In the genomic region with DNA sequence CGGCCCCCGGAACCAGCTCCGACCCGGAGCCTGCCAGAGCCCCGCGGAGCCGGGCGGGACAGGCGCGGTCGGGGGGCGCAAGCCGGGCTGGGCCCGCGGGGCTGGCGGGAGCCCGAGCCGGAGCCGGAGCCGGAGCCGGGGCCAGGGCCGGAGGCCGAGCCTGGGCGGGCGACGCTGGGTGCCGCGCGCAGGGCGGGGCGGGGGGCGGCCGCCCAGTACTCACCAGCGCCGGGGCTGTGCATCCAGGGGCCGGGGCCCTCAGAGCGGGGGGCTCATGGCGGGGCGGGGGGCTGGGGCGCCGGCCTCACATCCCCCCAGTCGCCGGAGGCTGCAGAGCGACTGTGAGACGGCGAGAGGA, we compare ENCODE assay signal across 8 cellular contexts. TPM values are rescaled to one million over a fixed set of nuclear protein-coding genes. Genes with fewer than 3 reads are reported as not detected.
A peak's percentile ranks its signal among the peaks of the same experiment; 100 is the strongest.
DNase-seq lines count a peak whose midpoint lies in the region; ATAC-seq and TF ChIP-seq lines count a peak whose summit lies in the region.

No MANE protein-coding gene starts in this region.

- POLR2A ChIA-PET in A673 (lab: Charles Lee; ENCODE audit: low non-redundant PET), result interaction anchor here (0.7 kb wide), 1 partner anchor 11 kb away, joined by 3 read pairs; no protein-coding TSS in a partner anchor

- peaks cover 23% of the 10 kb centered on the region; the same call in 1 of the 2 replicates for H3K79me2 ChIP-seq in H9 (ENCODE audit: insufficient read depth, low read length)

- H3K4me1 ChIP-seq in A673 (ENCODE audit: insufficient read depth, low read length, poor library complexity, severe bottlenecking) (peaks cover 45% of the 10 kb centered on the region), H9 (ENCODE audit: insufficient read depth, low read length) (peaks cover 17% of the 10 kb centered on the region; the same call in 1 of the 2 replicates), right atrium auricular region (peaks cover 0 to 90% of the 10 kb centered on the region in 2 donors)

- peaks cover 12% of the 10 kb centered on the region for H3K27me3 Mint-ChIP-seq in H9 (ENCODE audit: low read depth)
- H3K27me3 Mint-ChIP-seq in stimulated activated memory B cell treated with anti-CD40 and anti-IgM and Interleukin-4, amounts not matched to agents 10 μg/mL and 1 μg/mL and 100 μg/mL, for 72 hours, result no peaks in the 10 kb centered on the region

- no peak for TF ChIP-seq CTCF in A673 (conservative IDR thresholded peaks at IDR 0.05; ENCODE audit: low read depth, low read length)
- TF ChIP-seq CTCF in H9 (conservative IDR thresholded peaks at IDR 0.05), result no peak
- TF ChIP-seq CTCF in WERI-Rb-1 (IDR thresholded peaks at IDR 0.05; ENCODE audit: low read depth, low read length), result no peak
- TF ChIP-seq CTCF in right atrium auricular region (IDR thresholded peaks at IDR 0.05), result no peak

- H3K27ac ChIP-seq in A673 (ENCODE audit: low read depth, low read length, poor library complexity, severe bottlenecking), result peak overlapping the region; percentile 76
- no peak overlapping the region for H3K27ac ChIP-seq in H9 (ENCODE audit: insufficient read length, low read depth, low read length)
- H3K27ac ChIP-seq in WERI-Rb-1, result peak overlapping the region; percentile 77
- H3K27ac ChIP-seq in right atrium auricular region, result peak overlapping the region; percentile 95 to 99

- ATAC-seq in stimulated activated memory B cell treated with anti-CD40 and anti-IgM and Interleukin-4, amounts not matched to agents 10 μg/mL and 1 μg/mL and 100 μg/mL, for 72 hours, result peak; percentile 60
- no peak for ATAC-seq in HG03460 (IDR thresholded peaks at IDR 0.05; ENCODE audit: unreplicated experiment)

- H3K9me3 Mint-ChIP-seq in H9, result no peaks in the 10 kb centered on the region
- H3K9me3 Mint-ChIP-seq in stimulated activated memory B cell treated with anti-CD40 and anti-IgM and Interleukin-4, amounts not matched to agents 10 μg/mL and 1 μg/mL and 100 μg/mL, for 72 hours, result no peaks in the 10 kb centered on the region

- intact Hi-C loops in A673 (cut with micrococcal nuclease; ENCODE audit: unreplicated experiment), result no loop called here

- WGBS in H9 (ENCODE audit: extremely low coverage, insufficient read length, low lambda C conversion rate), result no CpG with 5 or more reads among the region's 46 CpGs

- H4K8ac ChIP-seq in H9 (replicated peaks; ENCODE audit: insufficient read length, low read depth, low read length), result no peak overlapping the region

- no peak overlapping the region for H2BK5ac ChIP-seq in H9 (ENCODE audit: insufficient read length, low read length)

- H3K4me1 Mint-ChIP-seq in H9, result peaks cover 50 to 54% of the 10 kb centered on the region in 2 experiments
- peaks cover 76% of the 10 kb centered on the region for H3K4me1 Mint-ChIP-seq in stimulated activated memory B cell treated with anti-CD40 and anti-IgM and Interleukin-4, amounts not matched to agents 10 μg/mL and 1 μg/mL and 100 μg/mL, for 72 hours

- no peak overlapping the region for H3K4ac ChIP-seq in H9 (ENCODE audit: low read depth, low read length)

- no peak overlapping the region for H2AK5ac ChIP-seq in H9 (ENCODE audit: insufficient read length, low read length)

- no peak overlapping the region for H4K91ac ChIP-seq in H9 (ENCODE audit: insufficient read length, low read depth, low read length)

- H4K20me1 ChIP-seq in H9 (ENCODE audit: control insufficient read depth, insufficient read depth, insufficient read length), result no peaks in the 10 kb centered on the region

- H3K27ac Mint-ChIP-seq in H9, result no peak overlapping the region
- peak overlapping the region; percentile 91 for H3K27ac Mint-ChIP-seq in stimulated activated memory B cell treated with anti-CD40 and anti-IgM and Interleukin-4, amounts not matched to agents 10 μg/mL and 1 μg/mL and 100 μg/mL, for 72 hours

- H2BK20ac ChIP-seq in H9 (ENCODE audit: low read depth, low read length, poor library complexity, severe bottlenecking), result no peak overlapping the region

- no peak overlapping the region for H2BK15ac ChIP-seq in H9 (ENCODE audit: low read depth, low read length)

- peak overlapping the region; percentile 56 to 87; a peak in 3 of 5 replicates for H3K4me3 Mint-ChIP-seq in H9
- H3K4me3 Mint-ChIP-seq in stimulated activated memory B cell treated with anti-CD40 and anti-IgM and Interleukin-4, amounts not matched to agents 10 μg/mL and 1 μg/mL and 100 μg/mL, for 72 hours, result peak overlapping the region; percentile 95

- H4K5ac ChIP-seq in H9 (ENCODE audit: insufficient read length, low read depth, low read length), result no peak overlapping the region

- H3K36me3 ChIP-seq in A673 (ENCODE audit: insufficient read depth, low read length, poor library complexity, severe bottlenecking), result no peaks in the 10 kb centered on the region
- H3K36me3 ChIP-seq in WERI-Rb-1, result 0 out of 2 replicates have a peak, but pooled peaks cover 4% of the 10 kb centered on the region
- no peaks in the 10 kb centered on the region for H3K36me3 ChIP-seq in right atrium auricular region

- no peak overlapping the region; the same call in 1 of the 2 replicates for H3K14ac ChIP-seq in H9 (ENCODE audit: insufficient read depth, low read length)

- BruUV-seq in A673 (replicated peaks; lab: Mats Ljungman, UMichigan), result no TSS peak

- peaks cover 7% of the 10 kb centered on the region for H3K23me2 ChIP-seq in H9 (ENCODE audit: insufficient read length, low read depth, low read length, poor library complexity, severe bottlenecking)

- peaks cover 0 to 9% (median 5%) of the 10 kb centered on the region in 3 experiments; a peak in 3 of 7 replicates for H3K36me3 Mint-ChIP-seq in H9 (ENCODE audit: insufficient read depth in 1 of 3, low read depth in 3 of 3)
- H3K36me3 Mint-ChIP-seq in stimulated activated memory B cell treated with anti-CD40 and anti-IgM and Interleukin-4, amounts not matched to agents 10 μg/mL and 1 μg/mL and 100 μg/mL, for 72 hours, result peaks cover 11% of the 10 kb centered on the region

- H3T11ph ChIP-seq in H9 (ENCODE audit: low read length), result no peak overlapping the region

- H3K56ac ChIP-seq in H9 (ENCODE audit: insufficient read length, low read depth, low read length), result no peak overlapping the region

- peak overlapping the region; percentile 69 for H3K4me2 ChIP-seq in H9 (ENCODE audit: insufficient read depth, insufficient read length, low read length)

- no peak overlapping the region for H3K23ac ChIP-seq in H9 (ENCODE audit: insufficient read length, low read depth, low read length)

- H3K9me3 ChIP-seq in A673 (ENCODE audit: low read depth, low read length, poor library complexity, severe bottlenecking) (no peaks in the 10 kb centered on the region), H9 (ENCODE audit: control insufficient read depth, low read depth, low read length) (no peaks in the 10 kb centered on the region), WERI-Rb-1 (ENCODE audit: severe bottlenecking) (no peaks in the 10 kb centered on the region), right atrium auricular region (no peaks in the 10 kb centered on the region)

- H2AFZ ChIP-seq in H9 (ENCODE audit: low read length), result no peak overlapping the region

- no peaks in the 10 kb centered on the region for H3K79me1 ChIP-seq in H9 (ENCODE audit: insufficient read depth, low read depth, low read length, poor library complexity, severe bottlenecking)

- no peak overlapping the region for H3K18ac ChIP-seq in H9 (ENCODE audit: insufficient read length, low read depth, low read length)

- H3K4me3 ChIP-seq in A673 (ENCODE audit: low read depth, low read length, poor library complexity, severe bottlenecking) (peak overlapping the region; percentile 70), WERI-Rb-1 (ENCODE audit: low read depth, low read length) (peak overlapping the region; percentile 63), right atrium auricular region (peak overlapping the region; percentile 77 to 96)

- CTCF ChIA-PET in A673 (lab: Charles Lee), result interaction anchor here (1.3 kb wide), 1 partner anchor 19 kb away, joined by 10 read pairs; no protein-coding TSS in a partner anchor

- DNase-seq in A673 (ENCODE audit: low spot score) (no peak), H9 (no peak), WERI-Rb-1 (no peak), right atrium auricular region (ENCODE audit: low spot score) (no peak), NCI-H524 treated with DMSO at 0.1 percent for 48 hours (lab: John Stamatoyannopoulos, UW) (no peak)
- no peak for DNase-seq in stimulated activated CD4-positive, alpha-beta T cell treated with anti-CD3 and anti-CD28 coated beads, Interleukin-2, amount 100 ng/mL, for 24 hours

- no peak overlapping the region for H2BK12ac ChIP-seq in H9 (ENCODE audit: insufficient read length, low read depth, low read length)

- no peak overlapping the region for H2BK120ac ChIP-seq in H9 (ENCODE audit: low read depth, low read length, poor library complexity, severe bottlenecking)

- H3K27me3 ChIP-seq in A673 (replicated peaks; ENCODE audit: insufficient read depth, low read depth, low read length, poor library complexity), result no peaks in the 10 kb centered on the region
- no peaks in the 10 kb centered on the region for H3K27me3 ChIP-seq in H9 (ENCODE audit: insufficient read depth, low read length)
- no peaks in the 10 kb centered on the region for H3K27me3 ChIP-seq in WERI-Rb-1 (ENCODE audit: insufficient read depth, low read depth, severe bottlenecking)
- H3K27me3 ChIP-seq in right atrium auricular region, result no peaks in the 10 kb centered on the region

- H3K9ac ChIP-seq in H9 (ENCODE audit: extremely low read depth, insufficient read length, low read length), result no peak overlapping the region

RNA-seq across cellular contexts. Expression of gene HDAC7, which starts 0.2 kb away (rescaled TPM):
- total RNA-seq in A673 (2021), result 58.9 and 63.0 TPM in 2 replicates
- 69.3 and 72.1 TPM in 2 replicates for total RNA-seq in H9 (2021)
- 10 to 100 TPM; 33.4 to 60.2 TPM for total RNA-seq in right atrium auricular region

RNA-seq across cellular contexts. Expression of gene SLC48A1, which starts 46.5 kb away (rescaled TPM):
- total RNA-seq in A673 (2021), result 39.3 and 39.8 TPM in 2 replicates
- 10.6 TPM in 2 replicates for total RNA-seq in H9 (2021)
- 10 to 100 TPM; 48.9 to 52.0 TPM for total RNA-seq in right atrium auricular region
